ENCODE assay signal across 1 cellular context in the genomic region with DNA sequence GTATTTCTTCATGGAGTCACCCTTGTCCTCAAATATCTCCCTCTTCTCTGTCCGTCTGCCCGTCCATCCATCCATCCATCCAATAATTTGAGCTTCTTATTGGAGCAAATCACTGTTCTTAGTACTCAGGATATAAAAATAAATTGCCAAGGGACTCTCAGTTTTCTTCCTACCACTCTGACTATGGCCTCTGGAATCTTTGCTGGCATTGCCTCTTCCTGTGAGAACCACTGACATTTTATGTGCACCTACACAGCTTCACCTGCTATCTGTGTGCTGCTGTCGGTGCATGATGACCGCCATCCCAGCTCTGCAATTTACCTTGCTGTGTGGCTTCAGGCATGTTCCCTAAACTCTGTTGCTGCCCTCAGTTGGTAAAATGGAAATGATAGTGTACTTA.
TF ChIP-seq lines count a peak whose summit lies in the region.

No MANE protein-coding gene starts in this region.

TF ChIP-seq in IMR-90, 13 proteins besides CTCF, POLR2A, EP300 and RAD21:
- no peak for TF ChIP-seq SMC3 (IDR thresholded peaks at IDR 0.05; ENCODE audit: low read depth, low read length)
- TF ChIP-seq MXI1 (IDR thresholded peaks at IDR 0.05; ENCODE audit: borderline replicate concordance, low read depth, low read length), result no peak
- no peak for TF ChIP-seq BHLHE40 (IDR thresholded peaks at IDR 0.05; ENCODE audit: low read depth, low read length)
- TF ChIP-seq, protein P1, sequence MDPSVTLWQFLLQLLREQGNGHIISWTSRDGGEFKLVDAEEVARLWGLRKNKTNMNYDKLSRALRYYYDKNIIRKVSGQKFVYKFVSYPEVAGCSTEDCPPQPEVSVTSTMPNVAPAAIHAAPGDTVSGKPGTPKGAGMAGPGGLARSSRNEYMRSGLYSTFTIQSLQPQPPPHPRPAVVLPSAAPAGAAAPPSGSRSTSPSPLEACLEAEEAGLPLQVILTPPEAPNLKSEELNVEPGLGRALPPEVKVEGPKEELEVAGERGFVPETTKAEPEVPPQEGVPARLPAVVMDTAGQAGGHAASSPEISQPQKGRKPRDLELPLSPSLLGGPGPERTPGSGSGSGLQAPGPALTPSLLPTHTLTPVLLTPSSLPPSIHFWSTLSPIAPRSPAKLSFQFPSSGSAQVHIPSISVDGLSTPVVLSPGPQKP (IDR thresholded peaks at IDR 0.05; ENCODE audit: borderline replicate concordance, low read depth, low read length), result no peak
- no peak for TF ChIP-seq RCOR1 (IDR thresholded peaks at IDR 0.05; ENCODE audit: insufficient replicate concordance, low read length)
- TF ChIP-seq, protein P2, sequence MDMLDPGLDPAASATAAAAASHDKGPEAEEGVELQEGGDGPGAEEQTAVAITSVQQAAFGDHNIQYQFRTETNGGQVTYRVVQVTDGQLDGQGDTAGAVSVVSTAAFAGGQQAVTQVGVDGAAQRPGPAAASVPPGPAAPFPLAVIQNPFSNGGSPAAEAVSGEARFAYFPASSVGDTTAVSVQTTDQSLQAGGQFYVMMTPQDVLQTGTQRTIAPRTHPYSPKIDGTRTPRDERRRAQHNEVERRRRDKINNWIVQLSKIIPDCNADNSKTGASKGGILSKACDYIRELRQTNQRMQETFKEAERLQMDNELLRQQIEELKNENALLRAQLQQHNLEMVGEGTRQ (IDR thresholded peaks at IDR 0.05; ENCODE audit: low read depth, low read length), result no peak
- no peak for TF ChIP-seq CHD1 (IDR thresholded peaks at IDR 0.05; ENCODE audit: low read depth, low read length)
- TF ChIP-seq MAFK (IDR thresholded peaks at IDR 0.05; ENCODE audit: low read depth, low read length), result no peak
- no peak for TF ChIP-seq RFX5 (IDR thresholded peaks at IDR 0.05; ENCODE audit: low read depth, low read length)
- TF ChIP-seq MAZ (IDR thresholded peaks at IDR 0.05; ENCODE audit: borderline replicate concordance, low read depth, low read length), result no peak
- no peak for TF ChIP-seq NFE2L2 (IDR thresholded peaks at IDR 0.05; ENCODE audit: low read depth, low read length)
- no peak for TF ChIP-seq CEBPB (IDR thresholded peaks at IDR 0.05; ENCODE audit: low read depth, low read length)
